In the genomic region with DNA sequence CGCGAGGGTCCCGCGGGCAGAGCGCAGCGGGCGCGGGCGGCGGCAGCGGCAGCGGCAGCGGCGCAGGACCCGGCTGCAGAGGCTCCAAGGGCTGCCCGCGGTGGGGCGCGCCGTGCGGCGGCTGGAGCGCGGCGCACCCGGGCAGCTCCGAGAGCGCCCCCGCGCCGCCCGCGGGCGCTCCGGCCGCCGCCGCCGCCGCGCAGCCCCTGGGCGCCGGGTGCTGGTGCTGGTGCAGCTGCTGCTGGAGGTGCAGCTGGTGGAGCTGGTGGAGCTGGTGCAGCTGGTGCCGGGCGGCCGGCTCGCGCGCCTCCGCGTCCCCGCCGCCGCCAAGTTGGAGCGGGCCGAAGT, we compare ENCODE assay signal across 8 cellular contexts. TPM values are rescaled to one million over a fixed set of nuclear protein-coding genes. Genes with fewer than 3 reads are reported as not detected.
A peak's percentile ranks its signal among the peaks of the same experiment; 100 is the strongest.
DNase-seq lines count a peak whose midpoint lies in the region; ATAC-seq and TF ChIP-seq lines count a peak whose summit lies in the region.

No MANE protein-coding gene starts in this region.

- H3K27ac ChIP-seq in thymus (ENCODE audit: low read depth), result peak overlapping the region; percentile 77

- H3K4me1 ChIP-seq in thymus (ENCODE audit: control insufficient read depth, insufficient read depth, low read length), result peaks cover 24% of the 10 kb centered on the region

- H3K9me3 Mint-ChIP-seq in activated naive CD8-positive, alpha-beta T cell (ENCODE audit: low read depth), result no peaks in the 10 kb centered on the region

- peak; percentile 23 for ATAC-seq in GM18909 (IDR thresholded peaks at IDR 0.05; ENCODE audit: poor library complexity, unreplicated experiment)
- ATAC-seq in HG03280 (IDR thresholded peaks at IDR 0.05; ENCODE audit: unreplicated experiment), result peak; percentile 30
- peak; percentile 1 for ATAC-seq in left lobe of liver

- no peaks in the 10 kb centered on the region for H3K36me3 ChIP-seq in thymus (ENCODE audit: control insufficient read depth, insufficient read depth)

- under 1% methylated on average over 56 of the region's 56 CpGs for WGBS in thymus

- H3K27me3 Mint-ChIP-seq in activated naive CD8-positive, alpha-beta T cell, result no peaks in the 10 kb centered on the region

- TF ChIP-seq CTCF in AG10803 (conservative IDR thresholded peaks at IDR 0.05; ENCODE audit: low read length), result no peak

- peaks cover 39% of the 10 kb centered on the region for H3K27me3 ChIP-seq in thymus (ENCODE audit: control insufficient read depth, insufficient read depth)

- H3K9me3 ChIP-seq in thymus (ENCODE audit: control insufficient read depth), result no peaks in the 10 kb centered on the region

- H3K27ac Mint-ChIP-seq in activated naive CD8-positive, alpha-beta T cell, result no peak overlapping the region

- H3K4me3 Mint-ChIP-seq in activated naive CD8-positive, alpha-beta T cell, result peak overlapping the region; percentile 86

- DNase-seq in AG10803 (ENCODE audit: low read depth) (no peak), left lobe of liver (ENCODE audit: low spot score) (no peak), HCEC 1CT (no peak)
- no peak for DNase-seq in activated CD4-positive, CD25-positive, alpha-beta regulatory T cell (lab: John Stamatoyannopoulos, UW)

- H3K36me3 Mint-ChIP-seq in activated naive CD8-positive, alpha-beta T cell, result no peaks in the 10 kb centered on the region

- H3K4me1 Mint-ChIP-seq in activated naive CD8-positive, alpha-beta T cell (ENCODE audit: low read depth), result peaks cover 8% of the 10 kb centered on the region

- peak overlapping the region; percentile 94 for H3K4me3 ChIP-seq in AG10803 (ENCODE audit: low read length)
- peak overlapping the region; percentile 73 for H3K4me3 ChIP-seq in thymus (ENCODE audit: low read length)

RNA-seq across cellular contexts. Expression of a gene that starts 0.6 kb away (rescaled TPM):
- total RNA-seq in left lobe of liver, result 4.5 TPM
- polyA plus RNA-seq in thymus, result 13.7 TPM
